In the genomic region with DNA sequence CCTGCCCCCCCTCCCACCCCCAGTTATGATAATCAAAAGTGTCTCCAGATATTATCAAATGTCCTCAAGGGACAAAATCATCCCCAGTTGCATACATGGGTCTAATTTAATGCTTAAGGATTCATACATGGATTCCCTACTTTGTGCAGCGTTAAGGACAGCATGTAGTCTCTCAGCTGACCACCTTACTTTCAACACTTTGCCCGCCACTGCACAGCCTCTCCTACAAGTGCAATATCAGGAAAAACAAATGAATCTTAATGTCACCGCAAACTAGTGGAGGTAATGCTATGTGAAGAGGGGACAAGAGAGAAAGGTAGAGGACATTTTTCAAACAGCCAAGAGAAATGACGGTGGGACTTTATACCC, we compare ENCODE assay signal across 16 cellular contexts.
"Had no signal": no experiment of that assay in that cellular context is flagged by ENCODE, and none has a peak within 500 bp of the region (broad histone marks: within the 10 kb centered on the region; RNA-seq: fewer than 3 reads in every experiment).

No MANE protein-coding gene starts in this region.

- H3K4me1 Mint-ChIP-seq: activated naive CD4-positive, alpha-beta T cell treated with anti-CD3 and anti-CD28 coated beads, Interleukin-2, amount 50 U/mL, for 24 hours had no signal

- H3K36me3 ChIP-seq: uterus had no signal

- H3K9me3 Mint-ChIP-seq: activated CD4-positive, alpha-beta memory T cell treated with anti-CD3 and anti-CD28 coated beads for 36 hours; activated naive CD4-positive, alpha-beta T cell treated with anti-CD3 and anti-CD28 coated beads, Interleukin-2, amount 50 U/mL, for 24 hours; activated T-cell treated with anti-CD3 and anti-CD28 coated beads, Interleukin-2, amount 50 U/mL, for 4 hours; naive B cell; T-helper 1 cell treated with Interleukin-12 subunit alpha and Interleukin-12 subunit beta and Interleukin-4 antibody, amounts not matched to agents 30 μg/mL and 1 μg/mL, for 36 hours had no signal

- H3K27ac Mint-ChIP-seq: activated CD4-positive, alpha-beta memory T cell treated with anti-CD3 and anti-CD28 coated beads for 36 hours; activated CD4-positive, alpha-beta T cell treated with anti-CD3 and anti-CD28 coated beads for 36 hours; activated naive CD4-positive, alpha-beta T cell treated with anti-CD3 and anti-CD28 coated beads, Interleukin-2, amount 50 U/mL, for 24 hours; T-helper 1 cell treated with Interleukin-12 subunit alpha and Interleukin-12 subunit beta and Interleukin-4 antibody, amounts not matched to agents 30 μg/mL and 1 μg/mL, for 36 hours had no signal

- H3K27me3 Mint-ChIP-seq: activated CD4-positive, alpha-beta memory T cell treated with anti-CD3 and anti-CD28 coated beads for 36 hours; activated CD4-positive, alpha-beta T cell treated with anti-CD3 and anti-CD28 coated beads for 36 hours; activated naive CD4-positive, alpha-beta T cell treated with anti-CD3 and anti-CD28 coated beads, Interleukin-2, amount 50 U/mL, for 24 hours; naive B cell had no signal

- H3K9me3 ChIP-seq: adrenal gland, thyroid gland, uterus had no signal

- H3K4me3 Mint-ChIP-seq: activated CD4-positive, alpha-beta memory T cell treated with anti-CD3 and anti-CD28 coated beads for 36 hours; activated CD4-positive, alpha-beta T cell treated with anti-CD3 and anti-CD28 coated beads for 36 hours; activated naive CD4-positive, alpha-beta T cell treated with anti-CD3 and anti-CD28 coated beads, Interleukin-2, amount 50 U/mL, for 24 hours; activated T-cell treated with anti-CD3 and anti-CD28 coated beads, Interleukin-2, amount 50 U/mL, for 4 hours; T-helper 1 cell treated with Interleukin-12 subunit alpha and Interleukin-12 subunit beta and Interleukin-4 antibody, amounts not matched to agents 30 μg/mL and 1 μg/mL, for 36 hours had no signal

- H3K4me3 ChIP-seq: adrenal gland, coronary artery, thyroid gland, uterus had no signal

- H3K36me3 Mint-ChIP-seq: activated CD4-positive, alpha-beta memory T cell treated with anti-CD3 and anti-CD28 coated beads for 36 hours; activated naive CD4-positive, alpha-beta T cell treated with anti-CD3 and anti-CD28 coated beads, Interleukin-2, amount 50 U/mL, for 24 hours had no signal

- H3K4me1 ChIP-seq: uterus had no signal

- ATAC-seq: activated CD4-positive, alpha-beta T cell treated with anti-CD3 and anti-CD28 coated beads for 36 hours; activated T-cell treated with anti-CD3 and anti-CD28 coated beads, Interleukin-2, amount 50 U/mL, for 4 hours had no signal

- H3K27ac ChIP-seq: WERI-Rb-1 had no signal

- DNase-seq: activated CD4-positive, alpha-beta memory T cell treated with anti-CD3 and anti-CD28 coated beads for 36 hours; activated CD4-positive, alpha-beta T cell treated with anti-CD3 and anti-CD28 coated beads for 36 hours; activated effector memory CD4-positive, alpha-beta T cell treated with anti-CD3 and anti-CD28 coated beads, Interleukin-2, amount 50 U/mL, for 16 hours; activated T-cell treated with anti-CD3 and anti-CD28 coated beads, Interleukin-2, amount 50 U/mL, for 4 hours; adrenal gland; effector CD4-positive, alpha-beta T cell; foreskin fibroblast; stimulated activated CD4-positive, alpha-beta T cell treated with anti-CD3 and anti-CD28 coated beads, Interleukin-12 subunit alpha, Interleukin-12 subunit beta, amount 100 ng/mL, for 4 hours; stimulated activated CD4-positive, alpha-beta T cell treated with anti-CD3 and anti-CD28 coated beads, Interleukin-2, amount 100 ng/mL, for 24 hours; thyroid gland; uterus; WERI-Rb-1 had no signal

- H3K27me3 ChIP-seq: adrenal gland, thyroid gland, uterus had no signal
